ENCODE assay signal across 8 cellular contexts in the genomic region with DNA sequence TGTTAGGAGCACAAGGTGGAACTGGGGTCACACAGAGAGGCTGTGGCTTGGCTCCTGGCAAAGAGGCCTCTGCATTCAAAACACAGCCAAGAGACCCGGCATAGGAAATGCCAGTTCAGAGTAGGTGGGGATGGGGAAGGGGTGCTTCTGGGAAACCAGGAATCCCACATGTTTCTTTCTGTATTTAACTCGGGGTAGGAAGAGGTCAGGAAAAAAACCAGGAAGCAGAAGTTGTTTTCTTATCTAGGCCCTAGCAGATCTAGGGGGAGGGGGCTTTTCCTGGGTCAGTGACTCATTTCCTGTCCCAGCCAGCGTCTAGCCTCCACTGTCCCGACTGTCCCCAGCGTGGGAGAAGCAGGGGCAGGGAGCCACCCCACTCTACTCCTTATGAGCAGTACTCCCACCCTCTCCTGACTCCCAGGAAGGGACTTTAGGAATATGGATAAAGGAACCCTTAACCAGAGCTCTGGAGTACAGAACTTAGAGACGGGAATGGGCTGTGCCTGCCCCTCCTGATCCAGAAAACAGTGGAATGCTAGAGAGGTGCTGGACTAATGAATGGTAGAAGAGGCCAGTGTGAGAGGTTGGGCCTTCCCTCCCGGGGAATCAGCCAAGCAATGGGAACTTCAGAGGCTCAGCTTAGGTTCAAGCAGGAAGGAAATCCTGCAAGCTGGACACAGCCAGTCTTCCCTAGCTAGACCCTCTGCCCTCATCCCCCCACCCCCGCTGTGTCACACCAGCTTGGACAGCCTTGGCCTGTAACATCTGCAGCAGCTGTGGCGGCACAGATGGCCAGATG.
DNase-seq lines count a peak whose midpoint lies in the region; ATAC-seq and TF ChIP-seq lines count a peak whose summit lies in the region.

No MANE protein-coding gene starts in this region.

- POLR2A ChIA-PET in HEK293T (lab: Yijun Ruan, JAX): interaction anchor here (3.5 to 5.2 kb wide), 2 partner anchors 9 to 11 kb away, joined by 21 to 35 read pairs; partner anchors contain the start of genes SF3A3 and UTP11

- no peak for TF ChIP-seq CTCF in astrocyte of the cerebellum (IDR thresholded peaks at IDR 0.05; ENCODE audit: low read depth, low read length, missing control alignments)

- H3K4me3 ChIP-seq in astrocyte of the cerebellum (ENCODE audit: low read depth, low read length): peak overlapping the region; percentile 4

- DNase-seq in AG20443 (ENCODE audit: low spot score) (peak; percentile 42), KG1 (lab: John Stamatoyannopoulos, UW) (peak; percentile 17), astrocyte of the cerebellum (ENCODE audit: low read depth) (no peak), iris pigment epithelial cell (ENCODE audit: low read depth) (peak; percentile 65), GOT3 (lab: John Stamatoyannopoulos, UW) (no peak), HEK293T (ENCODE audit: extremely low spot score) (no peak)
- peak; percentile 47 for DNase-seq in stimulated activated naive CD8-positive, alpha-beta T cell treated with anti-CD3 and anti-CD28 coated beads, Interleukin-15, Interleukin-2, amounts not matched to agents 100 U/mL and 50 U/mL, for 24 hours

- in situ Hi-C loops in astrocyte of the cerebellum (cut with HindIII; ENCODE audit: low sequenced_read_pairs): no loop called here

- no peak for ATAC-seq in stimulated activated naive CD8-positive, alpha-beta T cell treated with anti-CD3 and anti-CD28 coated beads, Interleukin-15, Interleukin-2, amounts not matched to agents 100 U/mL and 50 U/mL, for 24 hours
- ATAC-seq in HG03354 (IDR thresholded peaks at IDR 0.05; ENCODE audit: poor library complexity, severe bottlenecking, unreplicated experiment): no peak

- CTCF ChIA-PET in HEK293T (lab: Yijun Ruan, JAX): interaction anchor here (1.3 kb wide), 2 partner anchors 9 to 72 kb away, joined by 4 read pairs; no protein-coding TSS in a partner anchor

TF ChIP-seq in HEK293T, 16 proteins besides CTCF, POLR2A, EP300 and RAD21:
- TF ChIP-seq FOXK2 (IDR thresholded peaks at IDR 0.05): no peak
- no peak for TF ChIP-seq TARDBP (IDR thresholded peaks at IDR 0.05)
- no peak for TF ChIP-seq NFRKB (IDR thresholded peaks at IDR 0.05)
- TF ChIP-seq, protein P1, sequence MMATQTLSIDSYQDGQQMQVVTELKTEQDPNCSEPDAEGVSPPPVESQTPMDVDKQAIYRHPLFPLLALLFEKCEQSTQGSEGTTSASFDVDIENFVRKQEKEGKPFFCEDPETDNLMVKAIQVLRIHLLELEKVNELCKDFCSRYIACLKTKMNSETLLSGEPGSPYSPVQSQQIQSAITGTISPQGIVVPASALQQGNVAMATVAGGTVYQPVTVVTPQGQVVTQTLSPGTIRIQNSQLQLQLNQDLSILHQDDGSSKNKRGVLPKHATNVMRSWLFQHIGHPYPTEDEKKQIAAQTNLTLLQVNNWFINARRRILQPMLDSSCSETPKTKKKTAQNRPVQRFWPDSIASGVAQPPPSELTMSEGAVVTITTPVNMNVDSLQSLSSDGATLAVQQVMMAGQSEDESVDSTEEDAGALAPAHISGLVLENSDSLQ (IDR thresholded peaks at IDR 0.05): no peak
- TF ChIP-seq FOXA1 (IDR thresholded peaks at IDR 0.05): no peak
- no peak for TF ChIP-seq HDGF (IDR thresholded peaks at IDR 0.05; ENCODE audit: borderline replicate concordance)
- no peak for TF ChIP-seq SP1 (IDR thresholded peaks at IDR 0.05)
- TF ChIP-seq ARNT (IDR thresholded peaks at IDR 0.05): no peak
- TF ChIP-seq ELF4 (IDR thresholded peaks at IDR 0.05): no peak
- TF ChIP-seq BHLHE40 (IDR thresholded peaks at IDR 0.05; ENCODE audit: borderline replicate concordance): no peak
- no peak for TF ChIP-seq L3MBTL2 (conservative IDR thresholded peaks at IDR 0.05)
- no peak for TF ChIP-seq LEF1 (IDR thresholded peaks at IDR 0.05; ENCODE audit: borderline replicate concordance)
- TF ChIP-seq FOXM1 (IDR thresholded peaks at IDR 0.05; ENCODE audit: borderline replicate concordance): no peak

Comparison
In these comparisons a context has a peak if more than half of its experiments do, and no peak if none do; other contexts are left out.
1. DNase-seq: peak in AG20443 (single experiment), KG1 (single experiment), iris pigment epithelial cell (single experiment) and stimulated activated naive CD8-positive, alpha-beta T cell treated with anti-CD3 and anti-CD28 coated beads, Interleukin-15, Interleukin-2, amounts not matched to agents 100 U/mL and 50 U/mL, for 24 hours (single experiment); none in astrocyte of the cerebellum (single experiment), GOT3 (single experiment) and HEK293T (single experiment).